1 cellular context compared by ENCODE assay signal in the genomic region with DNA sequence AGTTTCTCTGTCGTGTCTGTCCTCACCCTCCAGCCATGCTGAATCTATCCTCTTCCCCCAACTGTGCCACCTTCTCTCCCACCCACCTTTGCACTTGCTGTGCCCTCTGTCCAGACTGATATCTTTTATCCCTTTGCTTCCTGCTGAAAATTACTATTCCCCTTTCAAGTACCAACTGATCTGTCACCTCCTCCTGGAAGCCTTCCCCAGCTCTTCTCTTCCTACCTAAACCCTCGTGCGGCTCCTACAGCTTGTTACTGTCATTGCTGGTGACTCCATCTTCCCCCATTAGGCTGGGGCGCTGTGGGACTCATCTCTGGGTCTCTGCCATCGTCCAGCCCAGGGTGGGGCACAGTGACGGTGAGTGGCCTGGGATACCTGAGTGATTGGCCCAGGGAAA.
TF ChIP-seq lines count a peak whose summit lies in the region.

No MANE protein-coding gene starts in this region.

TF ChIP-seq in HepG2, 621 proteins besides CTCF, POLR2A, EP300 and RAD21:
- TF ChIP-seq ZFP36 (IDR thresholded peaks at IDR 0.05; ENCODE audit: borderline replicate concordance, low read depth, low read length, partially characterized antibody), result peak; percentile 89
- TF ChIP-seq, protein P1, sequence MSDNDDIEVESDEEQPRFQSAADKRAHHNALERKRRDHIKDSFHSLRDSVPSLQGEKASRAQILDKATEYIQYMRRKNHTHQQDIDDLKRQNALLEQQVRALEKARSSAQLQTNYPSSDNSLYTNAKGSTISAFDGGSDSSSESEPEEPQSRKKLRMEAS (IDR thresholded peaks at IDR 0.05), result no peak
